Comparison of ENCODE assay signal across 15 cellular contexts in genomic region chr2:152084076-152084475, GRCh38. TPM values are rescaled to one million over a fixed set of nuclear protein-coding genes. Genes with fewer than 3 reads are reported as not detected.
DNase-seq lines count a peak whose midpoint lies in the region; ATAC-seq, FAIRE-seq and TF ChIP-seq lines count a peak whose summit lies in the region.
"Had no signal": no experiment of that assay in that cellular context is flagged by ENCODE, and none has a peak within 500 bp of the region (broad histone marks: within the 10 kb centered on the region; RNA-seq: fewer than 3 reads in every experiment).

No MANE protein-coding gene starts in this region.

- H3K27ac ChIP-seq in HEK293 (ENCODE audit: extremely low read depth, low read depth, low read length) = no peak overlapping the region
- H3K27ac ChIP-seq in upper lobe of right lung = no peak overlapping the region
- H3K27ac ChIP-seq in thyroid gland = no peak overlapping the region
- H3K27ac ChIP-seq: C4-2B had no signal

- H3K27me3 Mint-ChIP-seq in osteocyte (ENCODE audit: unreplicated experiment) = peaks cover 8% of the 10 kb centered on the region

- H3K4me1 ChIP-seq in HEK293 (ENCODE audit: control insufficient read depth, insufficient read depth, low read length) = no peaks in the 10 kb centered on the region
- H3K4me1 ChIP-seq in upper lobe of right lung = peaks cover 4% of the 10 kb centered on the region
- no peaks in the 10 kb centered on the region for H3K4me1 ChIP-seq in thyroid gland
- H3K4me1 ChIP-seq: BE2C had no signal

- intact Hi-C loops in upper lobe of right lung (cut with DNase I) = no loop called here
- intact Hi-C loops in thyroid gland (cut with DNase I) = no loop called here

- H3K36me3 Mint-ChIP-seq in osteocyte (ENCODE audit: unreplicated experiment) = no peaks in the 10 kb centered on the region
- H3K36me3 Mint-ChIP-seq: CD4-positive, alpha-beta memory T cell had no signal

- H3K27me3 ChIP-seq in bronchial epithelial cell (ENCODE audit: control insufficient read depth, insufficient read depth, low read length) = no peaks in the 10 kb centered on the region
- no peaks in the 10 kb centered on the region for H3K27me3 ChIP-seq in upper lobe of right lung
- no peaks in the 10 kb centered on the region for H3K27me3 ChIP-seq in thyroid gland
- H3K27me3 ChIP-seq: BE2C had no signal

- POLR2A ChIA-PET in HEK293 (lab: Yijun Ruan, JAX) = no interaction called here

- H3K9me3 ChIP-seq in HEK293 (ENCODE audit: control insufficient read depth, insufficient read depth, low read depth, low read length) (no peaks in the 10 kb centered on the region), upper lobe of right lung (no peaks in the 10 kb centered on the region), thyroid gland (no peaks in the 10 kb centered on the region)
- H3K9me3 ChIP-seq: BE2C had no signal

- no peak overlapping the region for H3K27ac Mint-ChIP-seq in osteocyte (ENCODE audit: unreplicated experiment)
- H3K27ac Mint-ChIP-seq: CD4-positive, alpha-beta memory T cell had no signal

- no peaks in the 10 kb centered on the region for H3K9me3 Mint-ChIP-seq in osteocyte (ENCODE audit: unreplicated experiment)
- H3K9me3 Mint-ChIP-seq: CD4-positive, alpha-beta memory T cell had no signal

- 76 to 87% methylated on average over 6 of the region's 6 CpGs for WGBS in thyroid gland, 2 donors

- ATAC-seq in upper lobe of right lung (peak; percentile 57), HG03460 (IDR thresholded peaks at IDR 0.05; ENCODE audit: unreplicated experiment) (no peak)
- ATAC-seq: GM12878 had no signal

- CTCF ChIA-PET in HEK293 (lab: Yijun Ruan, JAX) = interaction anchor here (1.0 kb wide), 1 partner anchor 14 kb away, joined by 3 read pairs; no protein-coding TSS in a partner anchor

- H3K36me3 ChIP-seq in HEK293 (ENCODE audit: control insufficient read depth in 2 of 2, insufficient read depth in 1 of 2, low read length in 2 of 2) (peaks cover 0 to 8% of the 10 kb centered on the region in 2 experiments; a peak in 2 of 3 replicates), bronchial epithelial cell (ENCODE audit: control insufficient read depth, insufficient read depth, low read length) (no peaks in the 10 kb centered on the region), upper lobe of right lung (no peaks in the 10 kb centered on the region), thyroid gland (no peaks in the 10 kb centered on the region)
- H3K36me3 ChIP-seq: BE2C had no signal

- no peaks in the 10 kb centered on the region for H3K4me1 Mint-ChIP-seq in osteocyte (ENCODE audit: unreplicated experiment)
- H3K4me1 Mint-ChIP-seq: CD4-positive, alpha-beta memory T cell had no signal

- TF ChIP-seq POLR2A in NB4 (IDR thresholded peaks at IDR 0.05; ENCODE audit: extremely low read depth, insufficient read length) (no peak), thyroid gland (IDR thresholded peaks at IDR 0.05) (no peak)

- H3K4me3 ChIP-seq in HEK293 (ENCODE audit: low read depth, low read length) (no peak overlapping the region), NB4 (ENCODE audit: low read depth, low read length) (no peak overlapping the region), bronchial epithelial cell (ENCODE audit: low read depth, low read length) (no peak overlapping the region), upper lobe of right lung (no peak overlapping the region), thyroid gland (replicated peaks in 1 of 3) (no peak overlapping the region)
- H3K4me3 ChIP-seq: GM12878 had no signal

- no peak overlapping the region for H3K4me3 Mint-ChIP-seq in osteocyte (ENCODE audit: unreplicated experiment)
- H3K4me3 Mint-ChIP-seq: CD4-positive, alpha-beta memory T cell had no signal

- TF ChIP-seq CTCF in HEK293 (tag by site-specific recombination; IDR thresholded peaks at IDR 0.05) (no peak), NB4 (IDR thresholded peaks at IDR 0.05; ENCODE audit: low read depth, low read length) (no peak), bronchial epithelial cell (IDR thresholded peaks at IDR 0.05; ENCODE audit: insufficient read depth, low read length, severe bottlenecking) (no peak), upper lobe of right lung (IDR thresholded peaks at IDR 0.05) (no peak), osteocyte (IDR thresholded peaks at IDR 0.05) (no peak), thyroid gland (IDR thresholded peaks at IDR 0.05) (no peak)

- FAIRE-seq in bronchial epithelial cell (lab: Jason Lieb, UNC) = peak; percentile 40
- FAIRE-seq: A204.1, GM12878 had no signal

- DNase-seq in NB4 (ENCODE audit: low read depth) (peak; percentile 45), bronchial epithelial cell (ENCODE audit: low read depth) (no peak), upper lobe of right lung (no peak), osteocyte (ENCODE audit: extremely low spot score, unreplicated experiment) (no peak), thyroid gland (no peak)
- DNase-seq: BE2C; CD4-positive, alpha-beta memory T cell; DMS79; HCEC 1CT; IMR-90 had no signal

TF ChIP-seq in HEK293, 187 proteins besides CTCF, POLR2A, EP300 and RAD21:
- 0 out of 2 replicates have a peak, but pooled peaks have one; percentile 38 for TF ChIP-seq REST (tag by site-specific recombination; IDR thresholded peaks at IDR 0.05)
- TF ChIP-seq ZNF677 (tag by site-specific recombination; IDR thresholded peaks at IDR 0.05) = no peak

RNA-seq across cellular contexts. Expression of gene CACNB4, which starts 14.8 kb away (rescaled TPM):
- 0.38 and 0.53 TPM in 2 replicates for total RNA-seq in bronchial epithelial cell
- 15.3 TPM for total RNA-seq in upper lobe of right lung
- total RNA-seq in osteocyte = 3.4 and 3.6 TPM in 2 replicates
- 1 to 10 TPM; 3.0 to 3.6 (median 3.2) TPM for total RNA-seq in thyroid gland
